Comparison of ENCODE assay signal across 9 cellular contexts in the genomic region with DNA sequence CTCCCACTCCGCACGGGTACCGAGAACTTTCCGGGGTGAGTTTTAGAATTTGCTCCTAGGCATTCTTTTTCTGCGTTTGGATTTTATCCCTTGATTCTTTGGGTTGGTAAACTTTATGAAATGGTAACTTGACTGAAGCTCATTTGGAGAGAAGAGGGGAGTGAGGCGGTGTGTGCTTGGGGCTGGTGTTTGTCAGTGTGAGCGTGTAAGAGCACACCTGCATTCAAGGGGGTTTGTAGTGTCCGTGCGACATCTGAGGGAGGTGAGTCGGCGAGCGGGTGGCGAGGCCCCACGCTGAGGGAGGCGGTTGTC. TPM values are rescaled to one million over a fixed set of nuclear protein-coding genes. Genes with fewer than 3 reads are reported as not detected.
DNase-seq lines count a peak whose midpoint lies in the region; ATAC-seq lines count a peak whose summit lies in the region.
"Had no signal": no experiment of that assay in that cellular context is flagged by ENCODE, and none has a peak within 500 bp of the region (broad histone marks: within the 10 kb centered on the region; RNA-seq: fewer than 3 reads in every experiment).

No MANE protein-coding gene starts in this region.

- H3K4me3 Mint-ChIP-seq in activated T-cell treated with anti-CD3 and anti-CD28 coated beads, Interleukin-2, amount 50 U/mL, for 72 hours = peak overlapping the region; percentile 35 to 91
- H3K4me3 Mint-ChIP-seq in stimulated activated naive B cell treated with anti-CD40 and anti-IgM and Interleukin-4, amounts not matched to agents 10 μg/mL and 1 μg/mL and 100 μg/mL, for 72 hours = peak overlapping the region; percentile 17 to 22

- peak overlapping the region; percentile 77 for H3K4me3 ChIP-seq in iPS-18a (ENCODE audit: low read length)

- peaks cover 2% of the 10 kb centered on the region for H3K9me3 ChIP-seq in iPS-18a (ENCODE audit: control insufficient read depth, low read depth, low read length)

- ATAC-seq in activated T-cell treated with anti-CD3 and anti-CD28 coated beads, Interleukin-2, amount 50 U/mL, for 72 hours (replicated peaks in 1 of 2) = no peak
- ATAC-seq in stimulated activated naive B cell treated with anti-CD40 and anti-IgM and Interleukin-4, amounts not matched to agents 10 μg/mL and 1 μg/mL and 100 μg/mL, for 72 hours (replicated peaks) = no peak

- H3K27ac Mint-ChIP-seq in activated T-cell treated with anti-CD3 and anti-CD28 coated beads, Interleukin-2, amount 50 U/mL, for 72 hours = no peak overlapping the region
- peak overlapping the region; percentile 52 for H3K27ac Mint-ChIP-seq in stimulated activated naive B cell treated with anti-CD40 and anti-IgM and Interleukin-4, amounts not matched to agents 10 μg/mL and 1 μg/mL and 100 μg/mL, for 72 hours

- peaks cover 41% of the 10 kb centered on the region for H3K4me1 ChIP-seq in iPS-18a (ENCODE audit: control insufficient read depth, low read depth, low read length)

- H3K4me1 Mint-ChIP-seq in activated T-cell treated with anti-CD3 and anti-CD28 coated beads, Interleukin-2, amount 50 U/mL, for 72 hours (ENCODE audit: low read depth) = peaks cover 44% of the 10 kb centered on the region
- peaks cover 26 to 54% of the 10 kb centered on the region in 2 donors for H3K4me1 Mint-ChIP-seq in stimulated activated naive B cell treated with anti-CD40 and anti-IgM and Interleukin-4, amounts not matched to agents 10 μg/mL and 1 μg/mL and 100 μg/mL, for 72 hours

- H3K27ac ChIP-seq in iPS-18a (ENCODE audit: low read length) = no peak overlapping the region

- peaks cover 62% of the 10 kb centered on the region for H3K27me3 Mint-ChIP-seq in activated T-cell treated with anti-CD3 and anti-CD28 coated beads, Interleukin-2, amount 50 U/mL, for 72 hours (ENCODE audit: low read depth)
- H3K27me3 Mint-ChIP-seq in stimulated activated naive B cell treated with anti-CD40 and anti-IgM and Interleukin-4, amounts not matched to agents 10 μg/mL and 1 μg/mL and 100 μg/mL, for 72 hours = peaks cover 60 to 88% of the 10 kb centered on the region in 2 donors

- H3K36me3 Mint-ChIP-seq in activated T-cell treated with anti-CD3 and anti-CD28 coated beads, Interleukin-2, amount 50 U/mL, for 72 hours (ENCODE audit: insufficient read depth in 2 of 2) = peaks cover 2 to 3% of the 10 kb centered on the region in 2 donors
- peaks cover 3 to 7% of the 10 kb centered on the region in 2 donors for H3K36me3 Mint-ChIP-seq in stimulated activated naive B cell treated with anti-CD40 and anti-IgM and Interleukin-4, amounts not matched to agents 10 μg/mL and 1 μg/mL and 100 μg/mL, for 72 hours

- peak in 2 of 3 experiments; percentile 22 to 36 for DNase-seq in NCI-H1417 (lab: John Stamatoyannopoulos, UW)
- no peak for DNase-seq in NCI-H1417 treated with DMSO at 0.1 percent for 48 hours (lab: John Stamatoyannopoulos, UW)
- no peak for DNase-seq in activated T-cell treated with anti-CD3 and anti-CD28 coated beads, Interleukin-2, amount 50 U/mL, for 72 hours
- DNase-seq in stimulated activated naive B cell treated with anti-CD40 and anti-IgM and Interleukin-4, amounts not matched to agents 10 μg/mL and 1 μg/mL and 100 μg/mL, for 72 hours = no peak
- DNase-seq in NCI-H345 treated with DMSO at 0.1 percent for 48 hours (lab: John Stamatoyannopoulos, UW; ENCODE audit: unreplicated experiment) = no peak
- DNase-seq in KBM-7 = no peak
- no peak for DNase-seq in COLO829 (ENCODE audit: low spot score)
- DNase-seq: NCI-H2029 had no signal

- in situ Hi-C loops in KBM-7 (cut with MboI; ENCODE audit: low pct_unique_long_range_greater_than_20kb, low sequenced_read_pairs) = no loop called here

- H3K27me3 ChIP-seq in iPS-18a (ENCODE audit: control insufficient read depth, insufficient read depth, low read length) = peaks cover 99% of the 10 kb centered on the region

- no peak overlapping the region for H3K9ac ChIP-seq in iPS-18a (ENCODE audit: low read length)

- H3K9me3 Mint-ChIP-seq in activated T-cell treated with anti-CD3 and anti-CD28 coated beads, Interleukin-2, amount 50 U/mL, for 72 hours = no peaks in the 10 kb centered on the region
- H3K9me3 Mint-ChIP-seq in stimulated activated naive B cell treated with anti-CD40 and anti-IgM and Interleukin-4, amounts not matched to agents 10 μg/mL and 1 μg/mL and 100 μg/mL, for 72 hours = peaks cover 3 to 4% of the 10 kb centered on the region in 2 donors

- no peaks in the 10 kb centered on the region for H3K36me3 ChIP-seq in iPS-18a (ENCODE audit: control insufficient read depth, low read depth, low read length)

RNA-seq across cellular contexts. Expression of a gene that starts 2.4 kb away (rescaled TPM):
- 1 to 10 TPM in 1 of 2 donors, under 1 TPM in 1; 0.50 to 1.3 TPM for total RNA-seq in activated T-cell treated with anti-CD3 and anti-CD28 coated beads, Interleukin-2, amount 50 U/mL, for 72 hours

RNA-seq across cellular contexts. Expression of a gene that starts 27.4 kb away (rescaled TPM):
- not detected for total RNA-seq in activated T-cell treated with anti-CD3 and anti-CD28 coated beads, Interleukin-2, amount 50 U/mL, for 72 hours

Comparison
In these comparisons a context has a peak if more than half of its experiments do, and no peak if none do; other contexts are left out.
1. DNase-seq: peak in NCI-H1417 (2 of 3); none in NCI-H1417 treated with DMSO at 0.1 percent for 48 hours (single experiment), activated T-cell treated with anti-CD3 and anti-CD28 coated beads, Interleukin-2, amount 50 U/mL, for 72 hours (0 of 2), stimulated activated naive B cell treated with anti-CD40 and anti-IgM and Interleukin-4, amounts not matched to agents 10 μg/mL and 1 μg/mL and 100 μg/mL, for 72 hours (single experiment), NCI-H345 treated with DMSO at 0.1 percent for 48 hours (single experiment), KBM-7 (single experiment) and COLO829 (single experiment).